Comparison of ENCODE assay signal across 1 cellular context in the genomic region with DNA sequence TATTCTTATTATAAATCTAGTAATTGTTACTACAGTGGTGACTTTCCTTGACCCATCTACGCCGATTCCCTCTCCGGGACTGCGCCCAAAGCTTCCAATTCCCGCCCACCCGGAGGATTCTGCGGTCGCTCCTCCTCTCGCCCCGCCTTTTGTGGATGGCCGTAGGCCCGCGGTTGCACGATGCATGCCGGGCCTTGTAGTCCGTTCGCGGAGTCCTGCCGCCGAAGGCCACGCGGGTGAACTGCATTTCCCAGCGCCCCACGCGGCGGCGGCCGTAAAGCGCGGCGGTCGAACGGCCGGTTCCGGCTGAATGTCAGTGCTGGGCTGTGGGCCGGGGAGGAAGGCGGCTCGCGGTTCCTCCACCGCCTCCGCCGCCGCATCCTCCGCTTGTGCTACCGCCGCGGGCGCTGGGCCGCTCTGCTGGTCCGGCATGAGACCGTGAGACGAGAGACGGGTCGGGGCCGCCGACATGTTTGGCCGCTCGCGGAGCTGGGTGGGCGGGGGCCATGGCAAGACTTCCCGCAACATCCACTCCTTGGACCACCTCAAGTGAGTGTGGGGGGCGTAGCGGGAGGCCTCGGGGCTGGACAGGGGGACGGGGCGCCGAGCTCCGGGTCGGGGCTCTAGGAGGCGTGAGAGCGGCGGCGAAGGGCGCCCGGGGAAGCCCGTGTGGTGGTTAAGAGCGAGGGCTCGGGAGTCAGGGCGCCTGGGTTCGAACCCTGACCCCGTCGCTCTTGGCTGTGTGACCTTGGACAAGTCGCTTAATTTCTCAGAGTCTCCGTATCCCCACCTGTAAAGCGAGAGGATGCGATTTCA.
TF ChIP-seq lines count a peak whose summit lies in the region.

A gene with protein sequence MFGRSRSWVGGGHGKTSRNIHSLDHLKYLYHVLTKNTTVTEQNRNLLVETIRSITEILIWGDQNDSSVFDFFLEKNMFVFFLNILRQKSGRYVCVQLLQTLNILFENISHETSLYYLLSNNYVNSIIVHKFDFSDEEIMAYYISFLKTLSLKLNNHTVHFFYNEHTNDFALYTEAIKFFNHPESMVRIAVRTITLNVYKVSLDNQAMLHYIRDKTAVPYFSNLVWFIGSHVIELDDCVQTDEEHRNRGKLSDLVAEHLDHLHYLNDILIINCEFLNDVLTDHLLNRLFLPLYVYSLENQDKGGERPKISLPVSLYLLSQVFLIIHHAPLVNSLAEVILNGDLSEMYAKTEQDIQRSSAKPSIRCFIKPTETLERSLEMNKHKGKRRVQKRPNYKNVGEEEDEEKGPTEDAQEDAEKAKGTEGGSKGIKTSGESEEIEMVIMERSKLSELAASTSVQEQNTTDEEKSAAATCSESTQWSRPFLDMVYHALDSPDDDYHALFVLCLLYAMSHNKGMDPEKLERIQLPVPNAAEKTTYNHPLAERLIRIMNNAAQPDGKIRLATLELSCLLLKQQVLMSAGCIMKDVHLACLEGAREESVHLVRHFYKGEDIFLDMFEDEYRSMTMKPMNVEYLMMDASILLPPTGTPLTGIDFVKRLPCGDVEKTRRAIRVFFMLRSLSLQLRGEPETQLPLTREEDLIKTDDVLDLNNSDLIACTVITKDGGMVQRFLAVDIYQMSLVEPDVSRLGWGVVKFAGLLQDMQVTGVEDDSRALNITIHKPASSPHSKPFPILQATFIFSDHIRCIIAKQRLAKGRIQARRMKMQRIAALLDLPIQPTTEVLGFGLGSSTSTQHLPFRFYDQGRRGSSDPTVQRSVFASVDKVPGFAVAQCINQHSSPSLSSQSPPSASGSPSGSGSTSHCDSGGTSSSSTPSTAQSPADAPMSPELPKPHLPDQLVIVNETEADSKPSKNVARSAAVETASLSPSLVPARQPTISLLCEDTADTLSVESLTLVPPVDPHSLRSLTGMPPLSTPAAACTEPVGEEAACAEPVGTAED (plus strand): TSS at position 316 of the 816 bp plus-strand sequence. CDS start 154 bp downstream, at position 470.

TF ChIP-seq in HepG2, 621 proteins besides CTCF, POLR2A, EP300 and RAD21 (continued from another document and continues in another):
- TF ChIP-seq, protein P1, sequence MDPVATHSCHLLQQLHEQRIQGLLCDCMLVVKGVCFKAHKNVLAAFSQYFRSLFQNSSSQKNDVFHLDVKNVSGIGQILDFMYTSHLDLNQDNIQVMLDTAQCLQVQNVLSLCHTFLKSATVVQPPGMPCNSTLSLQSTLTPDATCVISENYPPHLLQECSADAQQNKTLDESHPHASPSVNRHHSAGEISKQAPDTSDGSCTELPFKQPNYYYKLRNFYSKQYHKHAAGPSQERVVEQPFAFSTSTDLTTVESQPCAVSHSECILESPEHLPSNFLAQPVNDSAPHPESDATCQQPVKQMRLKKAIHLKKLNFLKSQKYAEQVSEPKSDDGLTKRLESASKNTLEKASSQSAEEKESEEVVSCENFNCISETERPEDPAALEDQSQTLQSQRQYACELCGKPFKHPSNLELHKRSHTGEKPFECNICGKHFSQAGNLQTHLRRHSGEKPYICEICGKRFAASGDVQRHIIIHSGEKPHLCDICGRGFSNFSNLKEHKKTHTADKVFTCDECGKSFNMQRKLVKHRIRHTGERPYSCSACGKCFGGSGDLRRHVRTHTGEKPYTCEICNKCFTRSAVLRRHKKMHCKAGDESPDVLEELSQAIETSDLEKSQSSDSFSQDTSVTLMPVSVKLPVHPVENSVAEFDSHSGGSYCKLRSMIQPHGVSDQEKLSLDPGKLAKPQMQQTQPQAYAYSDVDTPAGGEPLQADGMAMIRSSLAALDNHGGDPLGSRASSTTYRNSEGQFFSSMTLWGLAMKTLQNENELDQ (CRISPR knock-in tag; IDR thresholded peaks at IDR 0.05; ENCODE audit: borderline replicate concordance) = no peak
- TF ChIP-seq, protein P2, sequence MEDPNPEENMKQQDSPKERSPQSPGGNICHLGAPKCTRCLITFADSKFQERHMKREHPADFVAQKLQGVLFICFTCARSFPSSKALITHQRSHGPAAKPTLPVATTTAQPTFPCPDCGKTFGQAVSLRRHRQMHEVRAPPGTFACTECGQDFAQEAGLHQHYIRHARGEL (CRISPR knock-in tag; IDR thresholded peaks at IDR 0.05) = peak; percentile 68; the same call in 1 of the 2 replicates
- TF ChIP-seq ZBTB33 (CRISPR knock-in tag; IDR thresholded peaks at IDR 0.05) (peak; percentile 80), SATB2 (CRISPR knock-in tag; IDR thresholded peaks at IDR 0.05) (no peak), TEAD3 (CRISPR knock-in tag; optimal IDR thresholded peaks at IDR 0.05; ENCODE audit: borderline replicate concordance) (peak; percentile 97), ZFP1 (CRISPR knock-in tag; IDR thresholded peaks at IDR 0.05) (peak; percentile 92), ZBTB3 (CRISPR knock-in tag; IDR thresholded peaks at IDR 0.05; ENCODE audit: borderline replicate concordance, low read depth) (peak; percentile 84; the same call in 1 of the 2 replicates), YY1 (IDR thresholded peaks at IDR 0.05; ENCODE audit: insufficient read depth, insufficient replicate concordance, low read depth, low read length) (peak; percentile 92), ZNF180 (CRISPR knock-in tag; IDR thresholded peaks at IDR 0.05; ENCODE audit: borderline replicate concordance, low read depth) (0 out of 2 replicates have a peak, but pooled peaks have one; percentile 73), KMT2A (CRISPR knock-in tag; IDR thresholded peaks at IDR 0.05) (peak; percentile 98), ZNF101 (CRISPR knock-in tag; IDR thresholded peaks at IDR 0.05; ENCODE audit: borderline replicate concordance, low read depth) (no peak), ZNF792 (CRISPR knock-in tag; IDR thresholded peaks at IDR 0.05) (peak; percentile 91), ZNF264 (CRISPR knock-in tag; IDR thresholded peaks at IDR 0.05) (peak; percentile 71; the same call in 1 of the 2 replicates), ZBTB8A (CRISPR knock-in tag; IDR thresholded peaks at IDR 0.05; ENCODE audit: borderline replicate concordance, low read depth) (no peak), GABPB1 (CRISPR knock-in tag; IDR thresholded peaks at IDR 0.05) (peak; percentile 99), SRSF1 (optimal IDR thresholded peaks at IDR 0.05; ENCODE audit: low read depth, low read length) (peak; percentile 81), ZNF776 (CRISPR knock-in tag; IDR thresholded peaks at IDR 0.05) (peak; percentile 89), ZNF232 (CRISPR knock-in tag; IDR thresholded peaks at IDR 0.05; ENCODE audit: borderline replicate concordance) (peak; percentile 65; the same call in 1 of the 2 replicates), FOXM1 (CRISPR knock-in tag; IDR thresholded peaks at IDR 0.05) (peak; percentile 52; the same call in 1 of the 2 replicates), ZNF225 (CRISPR knock-in tag; IDR thresholded peaks at IDR 0.05) (peak; percentile 87; the same call in 1 of the 2 replicates), ZFP62 (CRISPR knock-in tag; IDR thresholded peaks at IDR 0.05) (peak; percentile 96; the same call in 1 of the 2 replicates), KAT7 (CRISPR knock-in tag; IDR thresholded peaks at IDR 0.05; ENCODE audit: borderline replicate concordance) (peak; percentile 99), JDP2 (CRISPR knock-in tag; IDR thresholded peaks at IDR 0.05; ENCODE audit: borderline replicate concordance) (no peak), ARNTL (CRISPR knock-in tag; IDR thresholded peaks at IDR 0.05) (peak; percentile 86), SP2 (CRISPR knock-in tag; IDR thresholded peaks at IDR 0.05) (peak; percentile 78), NR1H2 (CRISPR knock-in tag; IDR thresholded peaks at IDR 0.05; ENCODE audit: borderline replicate concordance, low read depth) (no peak), HDAC6 (IDR thresholded peaks at IDR 0.05; ENCODE audit: low read depth, low read length) (no peak), HBP1 (CRISPR knock-in tag; IDR thresholded peaks at IDR 0.05; ENCODE audit: low read depth) (0 out of 2 replicates have a peak, but pooled peaks have one; percentile 35)
- TF ChIP-seq, protein P3, sequence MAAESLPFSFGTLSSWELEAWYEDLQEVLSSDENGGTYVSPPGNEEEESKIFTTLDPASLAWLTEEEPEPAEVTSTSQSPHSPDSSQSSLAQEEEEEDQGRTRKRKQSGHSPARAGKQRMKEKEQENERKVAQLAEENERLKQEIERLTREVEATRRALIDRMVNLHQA (CRISPR knock-in tag; IDR thresholded peaks at IDR 0.05) = no peak
- TF ChIP-seq, protein P4, sequence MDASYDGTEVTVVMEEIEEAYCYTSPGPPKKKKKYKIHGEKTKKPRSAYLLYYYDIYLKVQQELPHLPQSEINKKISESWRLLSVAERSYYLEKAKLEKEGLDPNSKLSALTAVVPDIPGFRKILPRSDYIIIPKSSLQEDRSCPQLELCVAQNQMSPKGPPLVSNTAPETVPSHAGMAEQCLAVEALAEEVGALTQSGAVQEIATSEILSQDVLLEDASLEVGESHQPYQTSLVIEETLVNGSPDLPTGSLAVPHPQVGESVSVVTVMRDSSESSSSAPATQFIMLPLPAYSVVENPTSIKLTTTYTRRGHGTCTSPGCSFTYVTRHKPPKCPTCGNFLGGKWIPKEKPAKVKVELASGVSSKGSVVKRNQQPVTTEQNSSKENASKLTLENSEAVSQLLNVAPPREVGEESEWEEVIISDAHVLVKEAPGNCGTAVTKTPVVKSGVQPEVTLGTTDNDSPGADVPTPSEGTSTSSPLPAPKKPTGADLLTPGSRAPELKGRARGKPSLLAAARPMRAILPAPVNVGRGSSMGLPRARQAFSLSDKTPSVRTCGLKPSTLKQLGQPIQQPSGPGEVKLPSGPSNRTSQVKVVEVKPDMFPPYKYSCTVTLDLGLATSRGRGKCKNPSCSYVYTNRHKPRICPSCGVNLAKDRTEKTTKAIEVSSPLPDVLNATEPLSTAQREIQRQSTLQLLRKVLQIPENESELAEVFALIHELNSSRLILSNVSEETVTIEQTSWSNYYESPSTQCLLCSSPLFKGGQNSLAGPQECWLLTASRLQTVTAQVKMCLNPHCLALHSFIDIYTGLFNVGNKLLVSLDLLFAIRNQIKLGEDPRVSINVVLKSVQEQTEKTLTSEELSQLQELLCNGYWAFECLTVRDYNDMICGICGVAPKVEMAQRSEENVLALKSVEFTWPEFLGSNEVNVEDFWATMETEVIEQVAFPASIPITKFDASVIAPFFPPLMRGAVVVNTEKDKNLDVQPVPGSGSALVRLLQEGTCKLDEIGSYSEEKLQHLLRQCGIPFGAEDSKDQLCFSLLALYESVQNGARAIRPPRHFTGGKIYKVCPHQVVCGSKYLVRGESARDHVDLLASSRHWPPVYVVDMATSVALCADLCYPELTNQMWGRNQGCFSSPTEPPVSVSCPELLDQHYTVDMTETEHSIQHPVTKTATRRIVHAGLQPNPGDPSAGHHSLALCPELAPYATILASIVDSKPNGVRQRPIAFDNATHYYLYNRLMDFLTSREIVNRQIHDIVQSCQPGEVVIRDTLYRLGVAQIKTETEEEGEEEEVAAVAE (CRISPR knock-in tag; IDR thresholded peaks at IDR 0.05; ENCODE audit: borderline replicate concordance) = peak; percentile 95; the same call in 1 of the 2 replicates
- TF ChIP-seq, protein P5, sequence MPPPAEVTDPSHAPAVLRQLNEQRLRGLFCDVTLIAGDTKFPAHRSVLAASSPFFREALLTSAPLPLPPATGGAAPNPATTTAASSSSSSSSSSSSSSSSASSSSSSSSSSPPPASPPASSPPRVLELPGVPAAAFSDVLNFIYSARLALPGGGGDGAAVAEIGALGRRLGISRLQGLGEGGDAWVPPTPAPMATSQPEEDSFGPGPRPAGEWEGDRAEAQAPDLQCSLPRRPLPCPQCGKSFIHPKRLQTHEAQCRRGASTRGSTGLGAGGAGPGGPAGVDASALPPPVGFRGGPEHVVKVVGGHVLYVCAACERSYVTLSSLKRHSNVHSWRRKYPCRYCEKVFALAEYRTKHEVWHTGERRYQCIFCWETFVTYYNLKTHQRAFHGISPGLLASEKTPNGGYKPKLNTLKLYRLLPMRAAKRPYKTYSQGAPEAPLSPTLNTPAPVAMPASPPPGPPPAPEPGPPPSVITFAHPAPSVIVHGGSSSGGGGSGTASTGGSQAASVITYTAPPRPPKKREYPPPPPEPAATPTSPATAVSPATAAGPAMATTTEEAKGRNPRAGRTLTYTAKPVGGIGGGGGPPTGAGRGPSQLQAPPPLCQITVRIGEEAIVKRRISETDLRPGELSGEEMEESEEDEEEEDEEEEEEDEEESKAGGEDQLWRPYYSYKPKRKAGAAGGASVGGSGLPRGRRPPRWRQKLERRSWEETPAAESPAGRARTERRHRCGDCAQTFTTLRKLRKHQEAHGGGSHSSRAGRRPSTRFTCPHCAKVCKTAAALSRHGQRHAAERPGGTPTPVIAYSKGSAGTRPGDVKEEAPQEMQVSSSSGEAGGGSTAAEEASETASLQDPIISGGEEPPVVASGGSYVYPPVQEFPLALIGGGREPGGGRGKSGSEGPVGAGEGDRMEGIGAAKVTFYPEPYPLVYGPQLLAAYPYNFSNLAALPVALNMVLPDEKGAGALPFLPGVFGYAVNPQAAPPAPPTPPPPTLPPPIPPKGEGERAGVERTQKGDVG (CRISPR knock-in tag; IDR thresholded peaks at IDR 0.05; ENCODE audit: borderline replicate concordance) = peak; percentile 91
- TF ChIP-seq, protein P6, sequence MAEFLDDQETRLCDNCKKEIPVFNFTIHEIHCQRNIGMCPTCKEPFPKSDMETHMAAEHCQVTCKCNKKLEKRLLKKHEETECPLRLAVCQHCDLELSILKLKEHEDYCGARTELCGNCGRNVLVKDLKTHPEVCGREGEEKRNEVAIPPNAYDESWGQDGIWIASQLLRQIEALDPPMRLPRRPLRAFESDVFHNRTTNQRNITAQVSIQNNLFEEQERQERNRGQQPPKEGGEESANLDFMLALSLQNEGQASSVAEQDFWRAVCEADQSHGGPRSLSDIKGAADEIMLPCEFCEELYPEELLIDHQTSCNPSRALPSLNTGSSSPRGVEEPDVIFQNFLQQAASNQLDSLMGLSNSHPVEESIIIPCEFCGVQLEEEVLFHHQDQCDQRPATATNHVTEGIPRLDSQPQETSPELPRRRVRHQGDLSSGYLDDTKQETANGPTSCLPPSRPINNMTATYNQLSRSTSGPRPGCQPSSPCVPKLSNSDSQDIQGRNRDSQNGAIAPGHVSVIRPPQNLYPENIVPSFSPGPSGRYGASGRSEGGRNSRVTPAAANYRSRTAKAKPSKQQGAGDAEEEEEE (CRISPR knock-in tag; IDR thresholded peaks at IDR 0.05; ENCODE audit: borderline replicate concordance) = peak; percentile 99; the same call in 1 of the 2 replicates
